24 cellular contexts compared by ENCODE assay signal in the genomic region with DNA sequence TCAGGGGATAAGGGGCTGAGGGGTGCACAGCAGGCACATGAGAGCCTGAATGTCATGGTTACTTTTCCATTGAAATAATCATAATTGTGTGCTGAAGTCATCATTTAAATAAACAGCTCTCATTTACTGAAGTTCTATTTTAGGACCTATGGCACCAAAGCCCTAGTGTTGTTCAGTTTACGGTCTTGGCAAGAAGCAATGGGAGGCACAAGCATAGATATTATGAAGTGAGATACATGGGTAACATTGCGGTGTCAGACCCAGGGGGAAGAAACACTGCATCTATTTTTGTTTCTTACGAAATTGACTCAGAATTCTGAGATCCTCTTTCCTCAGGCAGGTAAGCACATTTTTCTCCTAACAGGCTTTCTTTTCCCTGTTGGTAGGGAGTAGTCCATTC.
"Had no signal": no experiment of that assay in that cellular context is flagged by ENCODE, and none has a peak within 500 bp of the region (broad histone marks: within the 10 kb centered on the region; RNA-seq: fewer than 3 reads in every experiment).

No MANE protein-coding gene starts in this region.

- ATAC-seq: natural killer cell; psoas muscle; right lobe of liver; stimulated activated effector memory CD8-positive, alpha-beta T cell treated with anti-CD3 and anti-CD28 coated beads, Interleukin-12 subunit alpha, Interleukin-12 subunit beta, amount 100 ng/mL, for 72 hours; stimulated activated naive B cell treated with anti-CD40 and anti-IgM and Interleukin-4, amounts not matched to agents 10 μg/mL and 1 μg/mL and 100 μg/mL, for 72 hours had no signal

- H3K27me3 ChIP-seq: neural progenitor cell, ovary, right lobe of liver, sigmoid colon, stomach, thyroid gland, tibial nerve, upper lobe of left lung, vagina had no signal

- H3K27ac ChIP-seq: neural progenitor cell, ovary, parathyroid adenoma, psoas muscle, right lobe of liver, sigmoid colon, stomach, thoracic aorta, thyroid gland, tibial nerve, upper lobe of left lung, vagina had no signal

- DNase-seq: natural killer cell; occipital lobe; ovary; posterior cingulate gyrus; psoas muscle; right lobe of liver; sigmoid colon; small intestine; stimulated activated CD4-positive, alpha-beta T cell treated with anti-CD3 and anti-CD28 coated beads, Interleukin-15, amount 100 ng/mL, for 24 hours; stimulated activated CD4-positive, alpha-beta T cell treated with anti-CD3 and anti-CD28 coated beads, Interleukin-2, amount 100 ng/mL, for 24 hours; stimulated activated CD4-positive, alpha-beta T cell treated with anti-CD3 and anti-CD28 coated beads, Interleukin-2, amount 100 ng/mL, for 48 hours; stimulated activated CD4-positive, alpha-beta T cell treated with anti-CD3 and anti-CD28 coated beads, Interleukin-4, amount 100 ng/mL, for 24 hours; stimulated activated naive B cell treated with anti-CD40 and anti-IgM and Interleukin-4, amounts not matched to agents 10 μg/mL and 1 μg/mL and 100 μg/mL, for 72 hours; stimulated activated naive CD4-positive, alpha-beta T cell treated with Interleukin-2 at 50 U/mL for 16 hours; stomach; thyroid gland; trophoblast cell; upper lobe of left lung had no signal

- H3K4me3 ChIP-seq: neural progenitor cell, ovary, psoas muscle, right lobe of liver, sigmoid colon, stomach, thoracic aorta, thyroid gland, tibial nerve, upper lobe of left lung, vagina had no signal

- H3K9me3 ChIP-seq: ovary, psoas muscle, right lobe of liver, sigmoid colon, stomach, thoracic aorta, thyroid gland, tibial nerve, upper lobe of left lung, vagina had no signal

- H3K4me1 ChIP-seq: neural progenitor cell, parathyroid adenoma, psoas muscle, right lobe of liver, sigmoid colon, stomach, thyroid gland, tibial nerve, upper lobe of left lung, vagina had no signal

- H3K9ac ChIP-seq: neural progenitor cell, parathyroid adenoma had no signal

- H3K36me3 ChIP-seq: neural progenitor cell, ovary, right lobe of liver, sigmoid colon, stomach, thoracic aorta, thyroid gland, tibial nerve, upper lobe of left lung, vagina had no signal
